Comparison of ENCODE assay signal across 8 cellular contexts in the genomic region with DNA sequence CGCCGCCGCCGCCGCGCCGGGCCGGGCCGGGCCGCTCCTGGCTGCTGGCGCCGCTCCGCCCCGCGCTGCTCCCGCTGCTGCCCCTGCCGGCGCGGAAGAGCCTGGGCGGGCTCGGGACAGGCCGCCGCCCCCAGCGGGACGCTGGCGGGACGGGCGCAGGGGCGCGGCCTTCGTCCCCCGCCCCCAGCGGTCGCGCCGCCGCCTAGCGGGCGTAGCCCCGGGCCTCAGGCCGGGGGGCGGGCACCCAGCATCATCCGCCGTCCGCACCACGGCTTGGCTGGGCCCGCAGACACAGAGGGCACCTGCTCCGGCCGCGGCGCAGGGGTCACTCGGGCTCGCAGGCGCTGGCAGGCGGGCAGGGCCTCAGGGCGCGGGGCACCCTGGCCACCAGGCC. TPM values are rescaled to one million over a fixed set of nuclear protein-coding genes. Genes with fewer than 3 reads are reported as not detected.
DNase-seq lines count a peak whose midpoint lies in the region; ATAC-seq and TF ChIP-seq lines count a peak whose summit lies in the region.

A gene (minus strand): TSS at position 107 of the 394 bp plus-strand sequence. CDS start 218 bp downstream, outside the sequence.

- peak within 1 kb of the TSS; percentile 77 for H2AFZ ChIP-seq in PC-9

- no peak within 1 kb of the TSS for H3K27ac ChIP-seq in CD4-positive, alpha-beta T cell (ENCODE audit: low read depth, low read length)
- H3K27ac ChIP-seq in PC-9: peak within 1 kb of the TSS; percentile 27

- H4K20me1 ChIP-seq in PC-9 (ENCODE audit: insufficient read depth): no peaks in the 10 kb centered on the region

- peaks cover 45% of the 10 kb centered on the region for H3K79me2 ChIP-seq in PC-9 (ENCODE audit: low read depth)

- peaks cover 46% of the 10 kb centered on the region for H3F3A ChIP-seq in PC-9 (ENCODE audit: insufficient read depth, low read depth)

- peak within 1 kb of the TSS; percentile 64 for H3K4me3 ChIP-seq in PC-9
- peak within 1 kb of the TSS; percentile 73 for H3K4me3 ChIP-seq in fibroblast of mammary gland (ENCODE audit: control insufficient read depth, low read depth, low read length)

- CTCF ChIA-PET in CD4-positive, alpha-beta T cell (lab: Charles Lee): no interaction called here
- CTCF ChIA-PET in PC-9 (lab: Charles Lee): no interaction called here

- peak within 1 kb of the TSS; percentile 89 for H3K27ac Mint-ChIP-seq in CD4-positive, alpha-beta T cell
- H3K27ac Mint-ChIP-seq in naive thymus-derived CD8-positive, alpha-beta T cell: peak within 1 kb of the TSS; percentile 81 to 96 (median 92)

- H3K9me2 ChIP-seq in PC-9 (ENCODE audit: insufficient read depth): no peaks in the 10 kb centered on the region

- intact Hi-C loops in CD4-positive, alpha-beta T cell (cut with DNase I, micrococcal nuclease): loop anchor here in 1 of 2 experiments (10.0 kb wide), 2 partner anchors 231 to 279 kb away; a partner anchor contains a TSS
- intact Hi-C loops in PC-9 (cut with micrococcal nuclease; ENCODE audit: unreplicated experiment): loop anchor here (2.0 kb wide), 2 partner anchors 25 to 101 kb away; a partner anchor contains a TSS

- POLR2A ChIA-PET in CD4-positive, alpha-beta T cell (lab: Charles Lee): interaction anchor here (1.2 kb wide), 1 partner anchor 26 kb away, joined by 4 read pairs; a partner anchor contains a TSS
- POLR2A ChIA-PET in PC-9 (lab: Charles Lee; ENCODE audit: unreplicated experiment): no interaction called here
- POLR2A ChIA-PET in naive thymus-derived CD8-positive, alpha-beta T cell (lab: Charles Lee): interaction anchor here (0.7 kb wide), 1 partner anchor 76 kb away, joined by 4 read pairs; no protein-coding TSS in a partner anchor

- peaks cover 43% of the 10 kb centered on the region for H3K4me1 ChIP-seq in PC-9 (replicated peaks; ENCODE audit: insufficient read depth)

- H3K9me3 ChIP-seq in CD4-positive, alpha-beta T cell (ENCODE audit: control insufficient read depth, low read length): no peaks in the 10 kb centered on the region
- no peaks in the 10 kb centered on the region for H3K9me3 ChIP-seq in PC-9 (ENCODE audit: insufficient read depth, low read depth)

- peaks cover 19% of the 10 kb centered on the region for H3K36me3 Mint-ChIP-seq in CD4-positive, alpha-beta T cell (ENCODE audit: low read depth)
- H3K36me3 Mint-ChIP-seq in naive thymus-derived CD8-positive, alpha-beta T cell: peaks cover 0 to 4% (median 2%) of the 10 kb centered on the region in 3 donors

- peak within 1 kb of the TSS; percentile 94 for H3K4me2 ChIP-seq in PC-9

- H3K36me3 ChIP-seq in PC-9 (ENCODE audit: low read depth): no peaks in the 10 kb centered on the region

- no peaks in the 10 kb centered on the region for H3K27me3 Mint-ChIP-seq in CD4-positive, alpha-beta T cell
- no peaks in the 10 kb centered on the region for H3K27me3 Mint-ChIP-seq in naive thymus-derived CD8-positive, alpha-beta T cell

- DNase-seq in CD4-positive, alpha-beta T cell: peak; percentile 19 to 76 (median 52)
- peak; percentile 57 to 82 for DNase-seq in PC-9
- DNase-seq in activated T-helper 1 cell treated with anti-CD3 and anti-CD28 coated beads, Interleukin-2, amount 50 U/mL, for 16 hours (ENCODE audit: low read depth in 1 of 2, low spot score in 1 of 2): peak; percentile 14 to 61
- peak; percentile 70 for DNase-seq in fibroblast of mammary gland (ENCODE audit: low read depth)
- DNase-seq in naive thymus-derived CD8-positive, alpha-beta T cell: peak; percentile 44 to 76 (median 68)
- DNase-seq in stimulated activated naive CD4-positive, alpha-beta T cell treated with Interleukin-2 at 50 U/mL for 16 hours (lab: John Stamatoyannopoulos, UW): peak; percentile 48

- peak within 1 kb of the TSS; percentile 98 for H3K4me3 Mint-ChIP-seq in CD4-positive, alpha-beta T cell
- peak within 1 kb of the TSS; percentile 90 to 98 (median 97) for H3K4me3 Mint-ChIP-seq in naive thymus-derived CD8-positive, alpha-beta T cell

- no peaks in the 10 kb centered on the region for H3K9me3 Mint-ChIP-seq in CD4-positive, alpha-beta T cell
- H3K9me3 Mint-ChIP-seq in naive thymus-derived CD8-positive, alpha-beta T cell: no peaks in the 10 kb centered on the region

- peak; percentile 94 for ATAC-seq in CD4-positive, alpha-beta T cell (ENCODE audit: poor library complexity)
- ATAC-seq in GM19043 (IDR thresholded peaks at IDR 0.05; ENCODE audit: low read depth, unreplicated experiment) (peak; percentile 65), HG03280 (IDR thresholded peaks at IDR 0.05; ENCODE audit: unreplicated experiment) (peak; percentile 84)
- ATAC-seq in naive thymus-derived CD8-positive, alpha-beta T cell: peak; percentile 92 to 94

- no peak for TF ChIP-seq CTCF in CD4-positive, alpha-beta T cell (IDR thresholded peaks at IDR 0.05)
- TF ChIP-seq CTCF in PC-9 (conservative IDR thresholded peaks at IDR 0.05) (no peak; the same call in 1 of the 2 replicates), fibroblast of mammary gland (conservative IDR thresholded peaks at IDR 0.05; ENCODE audit: control insufficient read depth, insufficient read depth, low read depth, low read length) (no peak)

- peaks cover 40% of the 10 kb centered on the region for H3K4me1 Mint-ChIP-seq in CD4-positive, alpha-beta T cell (ENCODE audit: low read depth)
- H3K4me1 Mint-ChIP-seq in naive thymus-derived CD8-positive, alpha-beta T cell: peaks cover 26 to 41% (median 38%) of the 10 kb centered on the region in 4 donors

- BruUV-seq in PC-9 (replicated peaks; lab: Mats Ljungman, UMichigan): no TSS peak

- no peaks in the 10 kb centered on the region for H3K27me3 ChIP-seq in CD4-positive, alpha-beta T cell (ENCODE audit: control insufficient read depth, insufficient read depth, low read length)
- H3K27me3 ChIP-seq in PC-9 (ENCODE audit: insufficient read depth, low read depth): no peaks in the 10 kb centered on the region

RNA-seq across cellular contexts. Expression of the gene that starts here (rescaled TPM):
- 10 to 100 TPM; 79.2 to 83.8 TPM for total RNA-seq in CD4-positive, alpha-beta T cell
- 89.4 and 132 TPM in 2 replicates for total RNA-seq in PC-9 (2021)
- total RNA-seq in naive thymus-derived CD8-positive, alpha-beta T cell: 10 to 100 TPM; 74.0 to 83.0 TPM
- 10 to 100 TPM; 24.2 to 38.4 (median 36.2) TPM for polyA plus RNA-seq in naive thymus-derived CD8-positive, alpha-beta T cell
